Comparison of ENCODE assay signal across 14 cellular contexts in the genomic region with DNA sequence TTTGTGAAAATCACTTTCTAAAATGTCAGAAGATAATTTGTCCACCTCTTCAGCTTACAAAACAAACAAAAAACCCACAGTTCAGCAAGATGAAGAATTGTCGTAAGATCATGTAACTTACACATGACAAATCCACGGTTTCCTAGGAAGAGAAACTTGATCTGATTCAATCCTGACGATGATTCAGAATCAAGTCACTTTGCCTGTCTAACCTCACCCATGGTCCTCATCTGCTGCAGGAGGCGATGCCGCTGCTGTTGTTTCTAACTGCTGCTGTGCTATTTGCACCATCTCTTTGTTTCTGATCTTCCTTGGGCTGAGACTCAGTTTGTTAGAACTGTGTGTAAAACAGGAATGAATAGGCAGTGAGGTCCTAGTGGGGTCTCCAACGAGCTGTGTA. TPM values are rescaled to one million over a fixed set of nuclear protein-coding genes. Genes with fewer than 3 reads are reported as not detected.
DNase-seq lines count a peak whose midpoint lies in the region; ATAC-seq and TF ChIP-seq lines count a peak whose summit lies in the region.
"Had no signal": no experiment of that assay in that cellular context is flagged by ENCODE, and none has a peak within 500 bp of the region (broad histone marks: within the 10 kb centered on the region; RNA-seq: fewer than 3 reads in every experiment).

No MANE protein-coding gene starts in this region.

- H3K9ac ChIP-seq in BLaER1 treated with 17β-estradiol and CSF1 and Interleukin-3, amounts not matched to agents 10 nM and 100 nM, result peak overlapping the region in 4 of 11 experiments; percentile 12 to 37 (median 30); a peak in 7 of 22 replicates

- peaks cover 45% of the 10 kb centered on the region for H3K4me1 Mint-ChIP-seq in activated T-helper 2 cell treated with anti-CD3 and anti-CD28 coated beads, Interferon-gamma antibody, Interleukin-2, Interleukin-4, amounts not matched to agents 10 μg/mL and 5 μg/mL and 100 μg/mL, durations not matched to agents 14 hours and 24 hours and 36 hours (ENCODE audit: low read depth)

- WGBS in testis, 2 donors, result 86 to 91% methylated on average over 6 of the region's 6 CpGs
- 81 to 84% methylated on average over 6 of the region's 6 CpGs for WGBS in heart right ventricle, 2 donors

- no peaks in the 10 kb centered on the region for H3K9me3 Mint-ChIP-seq in activated T-helper 2 cell treated with anti-CD3 and anti-CD28 coated beads, Interferon-gamma antibody, Interleukin-2, Interleukin-4, amounts not matched to agents 10 μg/mL and 5 μg/mL and 100 μg/mL, durations not matched to agents 14 hours and 24 hours and 36 hours
- H3K9me3 Mint-ChIP-seq: T-cell had no signal

- H3K27me3 Mint-ChIP-seq in activated T-helper 2 cell treated with anti-CD3 and anti-CD28 coated beads, Interferon-gamma antibody, Interleukin-2, Interleukin-4, amounts not matched to agents 10 μg/mL and 5 μg/mL and 100 μg/mL, durations not matched to agents 14 hours and 24 hours and 36 hours (ENCODE audit: low read depth), result no peaks in the 10 kb centered on the region

- peak overlapping the region in 3 of 11 experiments; percentile 11 to 34 (median 16); a peak in 6 of 22 replicates for H3K27ac ChIP-seq in BLaER1 treated with 17β-estradiol and CSF1 and Interleukin-3, amounts not matched to agents 10 nM and 100 nM
- no peak overlapping the region for H3K27ac ChIP-seq in testis
- H3K27ac ChIP-seq in heart right ventricle, result no peak overlapping the region
- H3K27ac ChIP-seq: gastroesophageal sphincter, upper lobe of right lung had no signal

- no peak for ATAC-seq in heart right ventricle
- ATAC-seq: gastroesophageal sphincter, T-cell, upper lobe of right lung had no signal

- peaks cover 87% of the 10 kb centered on the region for H3K36me3 Mint-ChIP-seq in activated T-helper 2 cell treated with anti-CD3 and anti-CD28 coated beads, Interferon-gamma antibody, Interleukin-2, Interleukin-4, amounts not matched to agents 10 μg/mL and 5 μg/mL and 100 μg/mL, durations not matched to agents 14 hours and 24 hours and 36 hours (ENCODE audit: low read depth)
- H3K36me3 Mint-ChIP-seq: T-cell had no signal

- peak overlapping the region; percentile 62 for H3K4me3 Mint-ChIP-seq in activated T-helper 2 cell treated with anti-CD3 and anti-CD28 coated beads, Interferon-gamma antibody, Interleukin-2, Interleukin-4, amounts not matched to agents 10 μg/mL and 5 μg/mL and 100 μg/mL, durations not matched to agents 14 hours and 24 hours and 36 hours (ENCODE audit: low read depth)
- H3K4me3 Mint-ChIP-seq: T-cell had no signal

- peaks cover 47 to 91% (median 86%) of the 10 kb centered on the region in 10 experiments for H3K4me1 ChIP-seq in BLaER1 treated with 17β-estradiol and CSF1 and Interleukin-3, amounts not matched to agents 10 nM and 100 nM
- H3K4me1 ChIP-seq in testis (no peaks in the 10 kb centered on the region), heart right ventricle (no peaks in the 10 kb centered on the region)
- H3K4me1 ChIP-seq: gastroesophageal sphincter, upper lobe of right lung had no signal

- DNase-seq in HT1080 (ENCODE audit: low read depth), result peak; percentile 90
- no peak for DNase-seq in activated T-helper 2 cell treated with anti-CD3 and anti-CD28 coated beads, Interferon-gamma antibody, Interleukin-2, Interleukin-4, amounts not matched to agents 10 μg/mL and 5 μg/mL and 100 μg/mL, durations not matched to agents 14 hours and 24 hours and 36 hours (ENCODE audit: low spot score)
- peak; percentile 26 for DNase-seq in kidney glomerular epithelial cell (lab: John Stamatoyannopoulos, UW)
- no peak for DNase-seq in NCI-H1105 treated with DMSO at 0.1 percent for 48 hours (lab: John Stamatoyannopoulos, UW)
- no peak for DNase-seq in testis
- DNase-seq in heart right ventricle, result no peak
- no peak for DNase-seq in activated effector memory CD4-positive, alpha-beta T cell treated with anti-CD3 and anti-CD28 coated beads, Interleukin-2, amount 50 U/mL, for 16 hours
- DNase-seq: activated gamma-delta T cell treated with Interleukin-2 at 50 U/mL for 16 hours; NCI-H1930; stimulated activated CD4-positive, alpha-beta T cell treated with anti-CD3 and anti-CD28 coated beads, Interleukin-2, amount 100 ng/mL, for 24 hours; T-cell; upper lobe of right lung had no signal

- no peaks in the 10 kb centered on the region for H3K36me3 ChIP-seq in BLaER1 treated with 17β-estradiol and CSF1 and Interleukin-3, amounts not matched to agents 10 nM and 100 nM
- H3K36me3 ChIP-seq in testis (ENCODE audit: low read depth, missing control alignments), result no peaks in the 10 kb centered on the region
- H3K36me3 ChIP-seq in heart right ventricle, result no peaks in the 10 kb centered on the region
- H3K36me3 ChIP-seq: gastroesophageal sphincter, upper lobe of right lung had no signal

- no peak for TF ChIP-seq POLR2A in testis (IDR thresholded peaks at IDR 0.05)

- intact Hi-C loops in activated T-helper 2 cell treated with anti-CD3 and anti-CD28 coated beads, Interferon-gamma antibody, Interleukin-2, Interleukin-4, amounts not matched to agents 10 μg/mL and 5 μg/mL and 100 μg/mL, durations not matched to agents 14 hours and 24 hours and 36 hours (cut with micrococcal nuclease), result loop anchor here (1.0 kb wide), 2 partner anchors 9 to 20 kb away; no protein-coding TSS in a partner anchor
- intact Hi-C loops in testis (cut with DNase I; ENCODE audit: low total_unique reads), result no loop called here
- intact Hi-C loops in heart right ventricle (cut with DNase I), result no loop called here

- H4K20me1 ChIP-seq in BLaER1 treated with 17β-estradiol and CSF1 and Interleukin-3, amounts not matched to agents 10 nM and 100 nM, result no peaks in the 10 kb centered on the region; a peak in 1 of 22 replicates

- H3K4me2 ChIP-seq in BLaER1 treated with 17β-estradiol and CSF1 and Interleukin-3, amounts not matched to agents 10 nM and 100 nM, result peak overlapping the region; percentile 47 to 97 (median 62)

- peaks cover 0 to 13% (median 0%) of the 10 kb centered on the region in 11 experiments; a peak in 2 of 22 replicates for H3K27me3 ChIP-seq in BLaER1 treated with 17β-estradiol and CSF1 and Interleukin-3, amounts not matched to agents 10 nM and 100 nM
- H3K27me3 ChIP-seq in testis, result no peaks in the 10 kb centered on the region
- peaks cover 0 to 8% (median 4%) of the 10 kb centered on the region in 7 donors for H3K27me3 ChIP-seq in heart right ventricle

- no peak for TF ChIP-seq CTCF in testis (IDR thresholded peaks at IDR 0.05)
- TF ChIP-seq CTCF in heart right ventricle (IDR thresholded peaks at IDR 0.05), result no peak

- no peak overlapping the region for H3K4me3 ChIP-seq in BLaER1 treated with 17β-estradiol and CSF1 and Interleukin-3, amounts not matched to agents 10 nM and 100 nM
- H3K4me3 ChIP-seq in testis, result no peak overlapping the region
- no peak overlapping the region for H3K4me3 ChIP-seq in heart right ventricle
- H3K4me3 ChIP-seq: gastroesophageal sphincter, upper lobe of right lung had no signal

- no peaks in the 10 kb centered on the region for H3K9me3 ChIP-seq in BLaER1 treated with 17β-estradiol and CSF1 and Interleukin-3, amounts not matched to agents 10 nM and 100 nM (replicated peaks in 1 of 11)
- H3K9me3 ChIP-seq in testis, result no peaks in the 10 kb centered on the region
- no peaks in the 10 kb centered on the region for H3K9me3 ChIP-seq in heart right ventricle
- H3K9me3 ChIP-seq: gastroesophageal sphincter, upper lobe of right lung had no signal

- peak overlapping the region; percentile 87 for H3K27ac Mint-ChIP-seq in activated T-helper 2 cell treated with anti-CD3 and anti-CD28 coated beads, Interferon-gamma antibody, Interleukin-2, Interleukin-4, amounts not matched to agents 10 μg/mL and 5 μg/mL and 100 μg/mL, durations not matched to agents 14 hours and 24 hours and 36 hours
- H3K27ac Mint-ChIP-seq: T-cell had no signal

RNA-seq across cellular contexts. Expression of a gene that starts 10.1 kb away (rescaled TPM):
- 0.60 and 1.3 TPM in 2 replicates for total RNA-seq in HT1080 (2014; rRNA removed; shearing (Covaris generic))
- polyA plus RNA-seq in HT1080 (2015; cell fraction: cytosol; rRNA removed), result 0.12 and 0.48 TPM in 2 replicates
- 0.47 and 0.85 TPM in 2 replicates for polyA plus RNA-seq in HT1080 (2015; cell fraction: nucleus; rRNA removed)
- 252 and 253 TPM in 2 replicates for total RNA-seq in activated T-helper 2 cell treated with anti-CD3 and anti-CD28 coated beads, Interferon-gamma antibody, Interleukin-2, Interleukin-4, amounts not matched to agents 10 μg/mL and 5 μg/mL and 100 μg/mL, durations not matched to agents 14 hours and 24 hours and 36 hours
- 10 to 100 TPM; 14.6 to 38.8 TPM for total RNA-seq in testis
- 4.7 TPM for polyA plus RNA-seq in testis (ENCODE audit: insufficient read depth, low read depth, low replicate concordance)
- total RNA-seq in heart right ventricle, result 1 to 10 TPM in 4 of 10 donors, under 1 TPM in 6; 0.15 to 3.7 (median 0.69) TPM
- 1 to 10 TPM in 1 of 2 donors, under 1 TPM in 1; 0.28 to 1.5 TPM for polyA plus RNA-seq in heart right ventricle

RNA-seq across cellular contexts. Expression of a gene that starts 11.8 kb away (rescaled TPM):
- not detected in 2 replicates for total RNA-seq in HT1080 (2014; rRNA removed; shearing (Covaris generic))
- not detected in 2 replicates for polyA plus RNA-seq in HT1080 (2015; cell fraction: cytosol; rRNA removed)
- polyA plus RNA-seq in HT1080 (2015; cell fraction: nucleus; rRNA removed), result not detected in 2 replicates
- 1.1 and 1.4 TPM in 2 replicates for total RNA-seq in activated T-helper 2 cell treated with anti-CD3 and anti-CD28 coated beads, Interferon-gamma antibody, Interleukin-2, Interleukin-4, amounts not matched to agents 10 μg/mL and 5 μg/mL and 100 μg/mL, durations not matched to agents 14 hours and 24 hours and 36 hours
- total RNA-seq in testis, result 1 to 10 TPM; 6.4 to 7.0 TPM
- 1.5 TPM for polyA plus RNA-seq in testis (ENCODE audit: insufficient read depth, low read depth, low replicate concordance)
- under 1 TPM; 0.04 to 0.20 (median 0.07) TPM for total RNA-seq in heart right ventricle
- polyA plus RNA-seq in heart right ventricle, result under 1 TPM; 0.01 to 0.80 TPM
- total RNA-seq: upper lobe of right lung had no signal

RNA-seq across cellular contexts. Expression of a gene that starts 22.8 kb away (rescaled TPM):
- 4.1 and 5.2 TPM in 2 replicates for total RNA-seq in HT1080 (2014; rRNA removed; shearing (Covaris generic))
- 6.4 and 7.3 TPM in 2 replicates for polyA plus RNA-seq in HT1080 (2015; cell fraction: cytosol; rRNA removed)
- polyA plus RNA-seq in HT1080 (2015; cell fraction: nucleus; rRNA removed), result 48.3 and 49.9 TPM in 2 replicates
- 0.55 and 0.80 TPM in 2 replicates for total RNA-seq in activated T-helper 2 cell treated with anti-CD3 and anti-CD28 coated beads, Interferon-gamma antibody, Interleukin-2, Interleukin-4, amounts not matched to agents 10 μg/mL and 5 μg/mL and 100 μg/mL, durations not matched to agents 14 hours and 24 hours and 36 hours
- total RNA-seq in testis (10 to 100 TPM; 13.8 TPM), heart right ventricle (10 to 100 TPM in 2 of 10 donors, 1 to 10 TPM in 8; 3.8 to 12.4 (median 7.1) TPM)
- polyA plus RNA-seq in testis (ENCODE audit: insufficient read depth, low read depth, low replicate concordance) (10.5 TPM), heart right ventricle (10 to 100 TPM in 1 of 2 donors, 1 to 10 TPM in 1; 6.2 to 13.7 TPM)

RNA-seq across cellular contexts. Expression of a gene that starts 49.7 kb away (rescaled TPM):
- total RNA-seq in HT1080 (2014; rRNA removed; shearing (Covaris generic)), result not detected in 2 replicates
- polyA plus RNA-seq in HT1080 (2015; cell fraction: cytosol; rRNA removed), result not detected in 2 replicates
- polyA plus RNA-seq in HT1080 (2015; cell fraction: nucleus; rRNA removed), result not detected in 2 replicates
- total RNA-seq in activated T-helper 2 cell treated with anti-CD3 and anti-CD28 coated beads, Interferon-gamma antibody, Interleukin-2, Interleukin-4, amounts not matched to agents 10 μg/mL and 5 μg/mL and 100 μg/mL, durations not matched to agents 14 hours and 24 hours and 36 hours, result not detected in 2 replicates
- total RNA-seq in testis (10 to 100 TPM; 17.5 to 23.1 TPM), heart right ventricle (under 1 TPM in 3 of 10 donors, not detected in 7; 0.15 to 0.38 (median 0.35) TPM)
- polyA plus RNA-seq in testis (ENCODE audit: insufficient read depth, low read depth, low replicate concordance) (49.2 TPM), heart right ventricle (under 1 TPM; 0.06 to 0.51 TPM)
- total RNA-seq: T-cell had no signal

RNA-seq across cellular contexts. Expression of a gene that starts 54.1 kb away (rescaled TPM):
- 4.6 and 8.2 TPM in 2 replicates for total RNA-seq in HT1080 (2014; rRNA removed; shearing (Covaris generic))
- polyA plus RNA-seq in HT1080 (2015; cell fraction: cytosol; rRNA removed), result 5.4 and 7.3 TPM in 2 replicates
- polyA plus RNA-seq in HT1080 (2015; cell fraction: nucleus; rRNA removed), result 3.2 and 7.9 TPM in 2 replicates
- total RNA-seq in activated T-helper 2 cell treated with anti-CD3 and anti-CD28 coated beads, Interferon-gamma antibody, Interleukin-2, Interleukin-4, amounts not matched to agents 10 μg/mL and 5 μg/mL and 100 μg/mL, durations not matched to agents 14 hours and 24 hours and 36 hours, result 453 and 474 TPM in 2 replicates
- total RNA-seq in testis (1 to 10 TPM in 1 of 2 donors, not detected in 1; 3.1 TPM), heart right ventricle (1 to 10 TPM in 3 of 10 donors, under 1 TPM in 6, not detected in 1; 0.50 to 4.4 (median 0.80) TPM)
- polyA plus RNA-seq in testis (ENCODE audit: insufficient read depth, low read depth, low replicate concordance) (1.3 TPM), heart right ventricle (1 to 10 TPM in 1 of 2 donors, under 1 TPM in 1; 0.96 to 1.0 TPM)

Comparison
In these comparisons a context has a peak if more than half of its experiments do, and no peak if none do; other contexts are left out.
1. DNase-seq: peak in HT1080 (single experiment) and kidney glomerular epithelial cell (single experiment); none in activated T-helper 2 cell treated with anti-CD3 and anti-CD28 coated beads, Interferon-gamma antibody, Interleukin-2, Interleukin-4, amounts not matched to agents 10 μg/mL and 5 μg/mL and 100 μg/mL, durations not matched to agents 14 hours and 24 hours and 36 hours (single experiment), NCI-H1105 treated with DMSO at 0.1 percent for 48 hours (single experiment), testis (single experiment), heart right ventricle (0 of 2) and activated effector memory CD4-positive, alpha-beta T cell treated with anti-CD3 and anti-CD28 coated beads, Interleukin-2, amount 50 U/mL, for 16 hours (single experiment).